In the genomic region with DNA sequence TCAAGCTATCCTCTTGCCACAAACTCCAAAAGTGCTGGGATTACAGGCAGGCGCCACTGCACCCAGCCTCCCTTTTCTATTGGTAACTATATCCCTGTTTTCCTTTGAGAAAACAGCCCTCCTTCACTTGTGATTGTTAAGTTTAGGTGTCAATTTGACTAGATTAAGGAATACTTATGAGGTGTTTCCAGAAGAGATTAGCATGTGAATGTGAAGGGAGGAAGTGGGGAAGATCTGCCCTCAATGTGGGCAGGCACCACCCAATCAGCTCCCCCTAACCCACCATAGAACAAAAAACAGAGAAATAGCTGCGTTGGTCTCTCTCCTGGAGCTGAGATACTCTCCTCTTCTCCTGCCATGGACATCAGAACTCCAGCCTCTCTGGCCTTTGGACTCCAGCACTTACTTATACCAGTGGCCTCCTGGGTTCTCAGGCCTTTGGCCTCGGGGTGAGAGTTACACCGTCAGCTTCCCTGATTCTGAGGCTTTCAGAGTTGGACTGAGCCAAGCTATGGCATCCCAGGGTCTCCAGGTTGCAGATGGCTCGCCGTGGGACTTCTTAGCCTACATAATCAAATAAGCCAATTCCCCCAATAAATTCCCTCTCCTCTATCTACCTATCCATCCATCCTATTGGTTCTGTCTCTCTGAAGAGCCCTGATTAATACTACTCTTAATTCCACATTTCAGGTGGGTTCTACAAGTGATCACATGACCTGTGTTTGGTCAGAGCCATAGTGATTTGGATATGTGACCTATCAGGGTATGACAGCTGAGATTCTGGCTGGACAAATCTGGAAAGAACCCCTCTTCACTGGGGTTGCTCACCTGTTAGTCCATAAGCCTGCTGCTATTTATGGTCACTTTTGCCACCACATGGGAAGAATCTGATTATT, we compare ENCODE assay signal across 11 cellular contexts. TPM values are rescaled to one million over a fixed set of nuclear protein-coding genes. Genes with fewer than 3 reads are reported as not detected.
A peak's percentile ranks its signal among the peaks of the same experiment; 100 is the strongest.
DNase-seq lines count a peak whose midpoint lies in the region; ATAC-seq, FAIRE-seq and TF ChIP-seq lines count a peak whose summit lies in the region.
"Had no signal": no experiment of that assay in that cellular context is flagged by ENCODE, and none has a peak within 500 bp of the region (broad histone marks: within the 10 kb centered on the region; RNA-seq: fewer than 3 reads in every experiment).

No MANE protein-coding gene starts in this region.

- no peak overlapping the region for H4K8ac ChIP-seq in neuronal stem cell (ENCODE audit: low read depth, low read length)

- H2AFZ ChIP-seq in K562 (ENCODE audit: low read depth, low read length) = no peak overlapping the region
- peak overlapping the region; percentile 59 for H2AFZ ChIP-seq in neuronal stem cell (ENCODE audit: low read length)
- H2AFZ ChIP-seq: parathyroid adenoma had no signal

- no TSS peak for BruUV-seq in K562 (replicated peaks; lab: Mats Ljungman, UMichigan)

- CTCF ChIA-PET in K562 (lab: Yijun Ruan, JAX; ENCODE audit: low intra/inter-chr PET ratio) = interaction anchor here (1.1 kb wide), 1 partner anchor 78 kb away, joined by 3 read pairs; no protein-coding TSS in a partner anchor

- no peaks in the 10 kb centered on the region for H3K36me3 Mint-ChIP-seq in nephron progenitor cell (ENCODE audit: low read depth)

- H3K36me3 ChIP-seq in KOPT-K1 (ENCODE audit: insufficient read depth, low read length) = no peaks in the 10 kb centered on the region
- H3K36me3 ChIP-seq in K562 (ENCODE audit: control insufficient read depth, insufficient read depth, low read length) = peaks cover 31% of the 10 kb centered on the region; the same call in 2 of the 3 replicates
- peaks cover 0 to 3% of the 10 kb centered on the region in 2 donors for H3K36me3 ChIP-seq in neuronal stem cell (replicated peaks in 1 of 2; ENCODE audit: control insufficient read depth in 2 of 2, insufficient read depth in 2 of 2, low read length in 2 of 2)
- no peaks in the 10 kb centered on the region for H3K36me3 ChIP-seq in uterus
- H3K36me3 ChIP-seq in vagina = peaks cover 0 to 21% of the 10 kb centered on the region in 2 donors

- H3K27me3 Mint-ChIP-seq in nephron progenitor cell (ENCODE audit: low read depth, poor library complexity) = peaks cover 18% of the 10 kb centered on the region

- no peak overlapping the region for H3K18ac ChIP-seq in neuronal stem cell (ENCODE audit: low read length)

- no peak overlapping the region for H2BK12ac ChIP-seq in neuronal stem cell (ENCODE audit: low read length)

- no peaks in the 10 kb centered on the region for H4K20me1 ChIP-seq in K562 (replicated peaks; ENCODE audit: control insufficient read depth, insufficient read depth, low read length)

- H3K9ac ChIP-seq in K562 (ENCODE audit: insufficient read depth in 1 of 2, low read depth in 2 of 2, low read length in 2 of 2) = peak overlapping the region in 1 of 2 experiments; percentile 14; a peak in 1 of 4 replicates
- H3K9ac ChIP-seq in neuronal stem cell (ENCODE audit: low read depth, low read length, poor library complexity) = no peak overlapping the region
- H3K9ac ChIP-seq: parathyroid adenoma had no signal

- 70% methylated on average over 6 of the region's 6 CpGs for WGBS in K562 (ENCODE audit: insufficient coverage, low coverage, missing lambda C conversion rate)
- WGBS in neuronal stem cell (ENCODE audit: extremely low coverage in 2 of 2, insufficient read length in 2 of 2, insufficient replicate concordance in 1 of 2), 2 donors = no CpG with 5 or more reads among the region's 6 CpGs

- no peaks in the 10 kb centered on the region for H3K9me3 Mint-ChIP-seq in nephron progenitor cell

- FAIRE-seq in GM12891 (lab: Jason Lieb, UNC) = no peak
- FAIRE-seq in K562 (lab: Jason Lieb, UNC) = no peak
- FAIRE-seq: keratinocyte had no signal

- H3K4me2 ChIP-seq in K562 (ENCODE audit: insufficient read depth, low read length) (no peak overlapping the region), neuronal stem cell (ENCODE audit: insufficient read depth, low read length, poor library complexity, severe bottlenecking) (no peak overlapping the region)

- no peak overlapping the region for H4K91ac ChIP-seq in neuronal stem cell (ENCODE audit: low read depth, low read length, poor library complexity)

- no peaks in the 10 kb centered on the region for H3K9me3 ChIP-seq in KOPT-K1 (ENCODE audit: insufficient read depth, low read length, poor library complexity, severe bottlenecking)
- H3K9me3 ChIP-seq in K562 (replicated peaks; ENCODE audit: control insufficient read depth, insufficient read depth, low read depth, low read length) = no peaks in the 10 kb centered on the region
- H3K9me3 ChIP-seq in neuronal stem cell (replicated peaks in 1 of 2; ENCODE audit: control insufficient read depth in 2 of 2, insufficient read depth in 1 of 2, low read depth in 1 of 2, low read length in 2 of 2) = no peaks in the 10 kb centered on the region
- no peaks in the 10 kb centered on the region for H3K9me3 ChIP-seq in uterus
- no peaks in the 10 kb centered on the region for H3K9me3 ChIP-seq in vagina

- H3K9me1 ChIP-seq in K562 (ENCODE audit: control insufficient read depth, insufficient read depth, low read length) = no peaks in the 10 kb centered on the region

- intact Hi-C loops in K562 (cut with micrococcal nuclease) = loop anchor here (10.0 kb wide), 2 partner anchors 175 to 215 kb away; a partner anchor contains a TSS
- intact Hi-C loops in uterus (cut with DNase I; ENCODE audit: low total_unique reads) = no loop called here
- intact Hi-C loops in vagina (cut with DNase I) = no loop called here

- H3K4me3 Mint-ChIP-seq in nephron progenitor cell = no peak overlapping the region

- peaks cover 16% of the 10 kb centered on the region for H3K4me1 Mint-ChIP-seq in nephron progenitor cell

- H3K14ac ChIP-seq in neuronal stem cell (ENCODE audit: low read length) = no peak overlapping the region

- no peak overlapping the region for H2AK5ac ChIP-seq in neuronal stem cell (ENCODE audit: low read depth, low read length)

- POLR2A ChIA-PET in K562 (lab: Yijun Ruan, JAX) = interaction anchor here (0.6 to 1.5 kb wide), 2 partner anchors 10 to 12 kb away, joined by 4 to 6 read pairs; a partner anchor contains a TSS

- no peak overlapping the region for H2BK15ac ChIP-seq in neuronal stem cell (ENCODE audit: low read length)

- H3K4me1 ChIP-seq in K562 (replicated peaks in 1 of 2; ENCODE audit: control insufficient read depth in 2 of 2, insufficient read depth in 2 of 2, low read length in 2 of 2) (peaks cover 16 to 18% of the 10 kb centered on the region in 2 experiments; a peak in 4 of 5 replicates), neuronal stem cell (ENCODE audit: control insufficient read depth in 2 of 2, insufficient read depth in 1 of 2, low read depth in 1 of 2, low read length in 2 of 2) (peaks cover 9 to 13% of the 10 kb centered on the region in 2 donors), uterus (no peaks in the 10 kb centered on the region), vagina (peaks cover 35% of the 10 kb centered on the region)
- H3K4me1 ChIP-seq: parathyroid adenoma had no signal

- H3K27me3 ChIP-seq in K562 (ENCODE audit: control insufficient read depth in 2 of 2, insufficient read depth in 2 of 2, low read length in 2 of 2) (no peaks in the 10 kb centered on the region), neuronal stem cell (ENCODE audit: control insufficient read depth in 3 of 3, insufficient read depth in 3 of 3, low read depth in 1 of 3, low read length in 3 of 3) (no peaks in the 10 kb centered on the region), uterus (no peaks in the 10 kb centered on the region), vagina (no peaks in the 10 kb centered on the region)

- no peak overlapping the region for H2BK120ac ChIP-seq in neuronal stem cell (ENCODE audit: low read depth, low read length)

- no peak for TF ChIP-seq CTCF in K562 (IDR thresholded peaks at IDR 0.05 in 2 of 3, conservative IDR thresholded peaks at IDR 0.05 in 1 of 3; ENCODE audit: insufficient read depth in 2 of 3, low read depth in 1 of 3, low read length in 3 of 3)
- no peak for TF ChIP-seq CTCF in uterus (IDR thresholded peaks at IDR 0.05)
- TF ChIP-seq CTCF in vagina (IDR thresholded peaks at IDR 0.05) = no peak
- TF ChIP-seq CTCF in nephron progenitor cell (IDR thresholded peaks at IDR 0.05) = no peak

- no peak for TF ChIP-seq POLR2A in GM12891 (IDR thresholded peaks at IDR 0.05; ENCODE audit: low read depth, low read length)
- no peak for TF ChIP-seq POLR2A in K562 (conservative IDR thresholded peaks at IDR 0.05)
- no peak for TF ChIP-seq POLR2A in uterus (IDR thresholded peaks at IDR 0.05)
- no peak for TF ChIP-seq POLR2A in vagina (IDR thresholded peaks at IDR 0.05)

- H3K79me1 ChIP-seq in neuronal stem cell (ENCODE audit: low read depth, low read length) = no peaks in the 10 kb centered on the region

- in situ Hi-C loops in K562 (cut with MboI) = loop anchor here (5.0 to 10.0 kb wide), 2 partner anchors 78 to 175 kb away; no protein-coding TSS in a partner anchor

- H3K27ac ChIP-seq in KOPT-K1 (ENCODE audit: low read depth, low read length, poor library complexity, severe bottlenecking) = peak overlapping the region; percentile 52
- H3K27ac ChIP-seq in K562 (ENCODE audit: extremely low read depth, low read depth, low read length) = no peak overlapping the region
- no peak overlapping the region for H3K27ac ChIP-seq in neuronal stem cell (replicated peaks; ENCODE audit: low read length)
- H3K27ac ChIP-seq in uterus = no peak overlapping the region
- no peak overlapping the region for H3K27ac ChIP-seq in vagina
- H3K27ac ChIP-seq: parathyroid adenoma had no signal

- H3K4ac ChIP-seq in neuronal stem cell (ENCODE audit: low read length) = no peak overlapping the region

- H3K79me2 ChIP-seq in K562 (ENCODE audit: control insufficient read depth, insufficient read depth, low read length) = peaks cover 1% of the 10 kb centered on the region; the same call in 1 of the 3 replicates
- H3K79me2 ChIP-seq: parathyroid adenoma had no signal

- no peak for TF ChIP-seq RAD21 in K562 (CRISPR knock-in tag; conservative IDR thresholded peaks at IDR 0.05 in 1 of 2, IDR thresholded peaks at IDR 0.05 in 1 of 2)

- DNase-seq in GM12891 (ENCODE audit: insufficient read length, low spot score) (no peak), K562 (ENCODE audit: extremely low read depth in 1 of 4, low spot score in 3 of 4) (no peak), neuronal stem cell (ENCODE audit: low spot score) (no peak), uterus (no peak), vagina (ENCODE audit: extremely low spot score in 2 of 2) (no peak), nephron progenitor cell (no peak)
- DNase-seq: stimulated activated CD4-positive, alpha-beta T cell treated with anti-CD3 and anti-CD28 coated beads, Interleukin-2, amount 100 ng/mL, for 48 hours had no signal

- no peak overlapping the region for H2BK5ac ChIP-seq in neuronal stem cell (ENCODE audit: low read length)

- no peak for ATAC-seq in K562
- ATAC-seq in GM19351 (IDR thresholded peaks at IDR 0.05; ENCODE audit: unreplicated experiment) = no peak

- H3K4me3 ChIP-seq in K562 (no peak overlapping the region), neuronal stem cell (ENCODE audit: low read length in 2 of 2) (no peak overlapping the region), uterus (no peak overlapping the region), vagina (no peak overlapping the region)

- H3K27ac Mint-ChIP-seq in nephron progenitor cell = no peak overlapping the region

- TF ChIP-seq EP300 in K562 (IDR thresholded peaks at IDR 0.05; ENCODE audit: low read length) = no peak

- H3K23ac ChIP-seq in neuronal stem cell (ENCODE audit: low read depth, low read length, poor library complexity) = no peak overlapping the region

RNA-seq across cellular contexts. Expression of a gene that starts 12.0 kb away (rescaled TPM):
- polyA plus RNA-seq in GM12891 (2012; ENCODE audit: low read depth, missing spikeins) = 47.8 TPM
- total RNA-seq in K562 (2011; cell fraction: chromatin; rRNA removed; ENCODE audit: low replicate concordance) = 176 and 210 TPM in 2 replicates
- total RNA-seq in K562 (2011; cell fraction: nucleolus; rRNA removed) = 110 and 117 TPM in 2 replicates
- 145 and 167 TPM in 2 replicates for total RNA-seq in K562 (2011; cell fraction: nucleoplasm; rRNA removed)
- total RNA-seq in K562 (2014; rRNA removed) (90.4 and 99.6 TPM in 2 replicates), K562 (2014; rRNA removed; fragmentation: Illumina TruSeq; extraction: Trizol) (108 and 115 TPM in 2 replicates), K562 (2015; rRNA removed; fragmentation: Illumina TruSeq; extraction: Trizol) (105 and 113 TPM in 2 replicates), K562 (2021) (120 and 133 TPM in 2 replicates), uterus (100 to 1,000 TPM; 115 to 298 (median 171) TPM), vagina (210 TPM)
- polyA plus RNA-seq in K562 (2011; rRNA removed) (90.0 and 120 TPM in 2 replicates), K562 (2014; fragmentation: Illumina TruSeq; extraction: Trizol) (179 and 180 TPM in 2 replicates), K562 (2014; fragmentation: Nextera tagmentation; extraction: Ambion mirVana) (100 to 1,000 TPM; 114 to 160 TPM), K562 (2014; rRNA removed) (120 and 134 TPM in 2 replicates)
- polyA plus RNA-seq in K562 (2011; cell fraction: cytosol; rRNA removed) = 83.3 and 125 TPM in 2 replicates
- 58.4 and 72.2 TPM in 2 replicates for polyA plus RNA-seq in K562 (2011; cell fraction: nucleus; rRNA removed)
- 160 and 179 TPM in 2 replicates for polyA plus RNA-seq in K562 (2012)
- polyA minus RNA-seq in K562 (2011; rRNA and poly(A)+ RNA removed) = 111 and 124 TPM in 2 replicates
- 68.3 and 70.2 TPM in 2 replicates for polyA minus RNA-seq in K562 (2011; cell fraction: cytosol; rRNA and poly(A)+ RNA removed)
- polyA minus RNA-seq in K562 (2011; cell fraction: nucleus; rRNA and poly(A)+ RNA removed) = 35.3 and 48.0 TPM in 2 replicates
- 31.5 TPM for polyA plus RNA-seq in neuronal stem cell (2013, experiment 1 of 2)
- polyA plus RNA-seq in neuronal stem cell (2013, experiment 2 of 2) = 30.7 TPM

RNA-seq across cellular contexts. Expression of a gene that starts 22.9 kb away (rescaled TPM):
- polyA plus RNA-seq in GM12891 (2012; ENCODE audit: low read depth, missing spikeins) = 2.0 TPM
- 11.6 and 29.3 TPM in 2 replicates for total RNA-seq in K562 (2011; cell fraction: chromatin; rRNA removed; ENCODE audit: low replicate concordance)
- total RNA-seq in K562 (2011; cell fraction: nucleolus; rRNA removed) = 22.9 and 29.9 TPM in 2 replicates
- total RNA-seq in K562 (2011; cell fraction: nucleoplasm; rRNA removed) = 18.6 and 22.2 TPM in 2 replicates
- total RNA-seq in K562 (2014; rRNA removed) (126 and 135 TPM in 2 replicates), K562 (2014; rRNA removed; fragmentation: Illumina TruSeq; extraction: Trizol) (56.1 and 57.8 TPM in 2 replicates), K562 (2015; rRNA removed; fragmentation: Illumina TruSeq; extraction: Trizol) (74.5 and 80.0 TPM in 2 replicates), K562 (2021) (143 and 162 TPM in 2 replicates), uterus (100 to 1,000 TPM; 204 to 520 (median 372) TPM), vagina (268 TPM)
- polyA plus RNA-seq in K562 (2011; rRNA removed) (44.6 and 60.0 TPM in 2 replicates), K562 (2014; fragmentation: Illumina TruSeq; extraction: Trizol) (77.6 and 93.7 TPM in 2 replicates), K562 (2014; fragmentation: Nextera tagmentation; extraction: Ambion mirVana) (1 to 10 TPM; 6.8 to 8.6 TPM), K562 (2014; rRNA removed) (72.9 and 92.8 TPM in 2 replicates)
- polyA plus RNA-seq in K562 (2011; cell fraction: cytosol; rRNA removed) = 39.4 and 107 TPM in 2 replicates
- polyA plus RNA-seq in K562 (2011; cell fraction: nucleus; rRNA removed) = 8.0 and 16.1 TPM in 2 replicates
- 74.3 and 99.4 TPM in 2 replicates for polyA plus RNA-seq in K562 (2012)
- polyA minus RNA-seq in K562 (2011; rRNA and poly(A)+ RNA removed) = 34.7 and 64.3 TPM in 2 replicates
- polyA minus RNA-seq in K562 (2011; cell fraction: cytosol; rRNA and poly(A)+ RNA removed) = 81.5 and 110 TPM in 2 replicates
- 9.4 and 9.6 TPM in 2 replicates for polyA minus RNA-seq in K562 (2011; cell fraction: nucleus; rRNA and poly(A)+ RNA removed)
- 12.7 TPM for polyA plus RNA-seq in neuronal stem cell (2013, experiment 1 of 2)
- polyA plus RNA-seq in neuronal stem cell (2013, experiment 2 of 2) = 12.6 TPM

RNA-seq across cellular contexts. Expression of a gene that starts 58.5 kb away (rescaled TPM):
- polyA plus RNA-seq in GM12891 (2012; ENCODE audit: low read depth, missing spikeins) = 27.1 TPM
- 998 and 1,046 TPM in 2 replicates for total RNA-seq in K562 (2011; cell fraction: chromatin; rRNA removed; ENCODE audit: low replicate concordance)
- 668 and 698 TPM in 2 replicates for total RNA-seq in K562 (2011; cell fraction: nucleolus; rRNA removed)
- total RNA-seq in K562 (2011; cell fraction: nucleoplasm; rRNA removed) = 746 and 878 TPM in 2 replicates
- total RNA-seq in K562 (2014; rRNA removed) (71.7 and 82.2 TPM in 2 replicates), K562 (2014; rRNA removed; fragmentation: Illumina TruSeq; extraction: Trizol) (75.5 and 89.2 TPM in 2 replicates), K562 (2015; rRNA removed; fragmentation: Illumina TruSeq; extraction: Trizol) (54.9 and 56.1 TPM in 2 replicates), K562 (2021) (127 and 141 TPM in 2 replicates), uterus (100 to 1,000 TPM in 1 of 4 donors, 10 to 100 TPM in 3; 29.5 to 111 (median 64.5) TPM), vagina (72.4 TPM)
- polyA plus RNA-seq in K562 (2011; rRNA removed) (102 and 104 TPM in 2 replicates), K562 (2014; fragmentation: Illumina TruSeq; extraction: Trizol) (143 and 158 TPM in 2 replicates), K562 (2014; fragmentation: Nextera tagmentation; extraction: Ambion mirVana) (10 to 100 TPM; 11.8 to 46.3 TPM), K562 (2014; rRNA removed) (62.7 and 80.3 TPM in 2 replicates)
- 101 and 137 TPM in 2 replicates for polyA plus RNA-seq in K562 (2011; cell fraction: cytosol; rRNA removed)
- 300 and 643 TPM in 2 replicates for polyA plus RNA-seq in K562 (2011; cell fraction: nucleus; rRNA removed)
- polyA plus RNA-seq in K562 (2012) = 77.1 and 103 TPM in 2 replicates
- polyA minus RNA-seq in K562 (2011; rRNA and poly(A)+ RNA removed) = 165 and 302 TPM in 2 replicates
- 41.3 and 104 TPM in 2 replicates for polyA minus RNA-seq in K562 (2011; cell fraction: cytosol; rRNA and poly(A)+ RNA removed)
- 181 and 232 TPM in 2 replicates for polyA minus RNA-seq in K562 (2011; cell fraction: nucleus; rRNA and poly(A)+ RNA removed)
- polyA plus RNA-seq in neuronal stem cell (2013, experiment 1 of 2) = 25.0 TPM
- 27.7 TPM for polyA plus RNA-seq in neuronal stem cell (2013, experiment 2 of 2)
